In the genomic region with DNA sequence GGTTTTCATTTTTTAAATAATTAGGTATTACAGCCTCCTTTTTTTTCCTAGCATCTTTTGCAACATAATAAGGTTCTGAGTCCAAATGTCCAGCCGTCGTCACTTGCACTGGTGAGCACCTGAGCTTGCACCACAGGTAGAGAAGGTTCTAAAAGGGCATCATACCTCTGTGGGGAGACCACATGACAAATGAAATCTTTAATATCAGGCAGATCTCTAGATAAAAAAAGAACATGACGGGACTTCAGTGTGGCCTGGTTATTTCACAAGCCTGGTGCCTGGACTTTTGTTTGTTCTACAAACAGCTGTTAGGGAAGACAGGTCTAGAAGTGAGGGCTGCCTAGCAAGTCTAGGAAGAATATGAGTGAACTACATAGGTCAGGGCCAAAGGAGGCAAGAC, we compare ENCODE assay signal across 1 cellular context.
TF ChIP-seq lines count a peak whose summit lies in the region.

No MANE protein-coding gene starts in this region.

TF ChIP-seq in IMR-90, 13 proteins besides CTCF, POLR2A, EP300 and RAD21:
- TF ChIP-seq BHLHE40 (IDR thresholded peaks at IDR 0.05; ENCODE audit: low read depth, low read length), result no peak
- TF ChIP-seq, protein P1, sequence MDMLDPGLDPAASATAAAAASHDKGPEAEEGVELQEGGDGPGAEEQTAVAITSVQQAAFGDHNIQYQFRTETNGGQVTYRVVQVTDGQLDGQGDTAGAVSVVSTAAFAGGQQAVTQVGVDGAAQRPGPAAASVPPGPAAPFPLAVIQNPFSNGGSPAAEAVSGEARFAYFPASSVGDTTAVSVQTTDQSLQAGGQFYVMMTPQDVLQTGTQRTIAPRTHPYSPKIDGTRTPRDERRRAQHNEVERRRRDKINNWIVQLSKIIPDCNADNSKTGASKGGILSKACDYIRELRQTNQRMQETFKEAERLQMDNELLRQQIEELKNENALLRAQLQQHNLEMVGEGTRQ (IDR thresholded peaks at IDR 0.05; ENCODE audit: low read depth, low read length), result no peak
- TF ChIP-seq CEBPB (IDR thresholded peaks at IDR 0.05; ENCODE audit: low read depth, low read length), result peak; percentile 6; the same call in 1 of the 2 replicates
- no peak for TF ChIP-seq RFX5 (IDR thresholded peaks at IDR 0.05; ENCODE audit: low read depth, low read length)
- no peak for TF ChIP-seq CHD1 (IDR thresholded peaks at IDR 0.05; ENCODE audit: low read depth, low read length)
- TF ChIP-seq MXI1 (IDR thresholded peaks at IDR 0.05; ENCODE audit: borderline replicate concordance, low read depth, low read length), result no peak
- no peak for TF ChIP-seq NFE2L2 (IDR thresholded peaks at IDR 0.05; ENCODE audit: low read depth, low read length)
